2 cellular contexts compared by ENCODE assay signal in the genomic region with DNA sequence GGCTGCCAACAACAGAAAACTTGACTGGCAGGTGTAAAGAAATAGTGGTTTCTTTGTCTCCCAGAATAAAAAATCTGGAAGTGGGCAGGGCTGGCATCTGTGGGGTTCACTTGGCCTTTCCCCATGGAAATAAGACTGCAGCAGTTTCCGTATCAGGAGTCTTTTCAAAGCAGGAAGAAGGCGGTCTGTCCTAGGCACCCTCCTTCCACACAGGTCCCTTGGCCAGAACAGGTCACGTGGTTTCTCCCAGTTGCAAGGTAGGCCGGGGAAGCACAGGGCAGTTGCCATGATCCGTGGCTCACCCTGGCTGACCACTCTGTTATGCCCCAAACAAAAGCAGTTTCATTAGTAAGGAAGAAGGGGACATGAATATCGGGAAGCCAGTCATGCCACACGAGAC.
TF ChIP-seq lines count a peak whose summit lies in the region.

No MANE protein-coding gene starts in this region.

TF ChIP-seq in IMR-90, 13 proteins besides CTCF, POLR2A, EP300 and RAD21:
- TF ChIP-seq SMC3 (IDR thresholded peaks at IDR 0.05; ENCODE audit: low read depth, low read length) (no peak), MAZ (IDR thresholded peaks at IDR 0.05; ENCODE audit: borderline replicate concordance, low read depth, low read length) (no peak), USF2 (IDR thresholded peaks at IDR 0.05; ENCODE audit: low read depth, low read length) (no peak), CEBPB (IDR thresholded peaks at IDR 0.05; ENCODE audit: low read depth, low read length) (no peak), ELK1 (IDR thresholded peaks at IDR 0.05; ENCODE audit: borderline replicate concordance, low read depth, low read length) (no peak)

TF ChIP-seq in GM12878, 131 proteins besides CTCF, POLR2A, EP300 and RAD21:
- TF ChIP-seq HDAC2 (IDR thresholded peaks at IDR 0.05) (no peak), IKZF1 (conservative IDR thresholded peaks at IDR 0.05) (0 out of 2 replicates have a peak, but pooled peaks have one; percentile 14)
